ENCODE assay signal across 9 cellular contexts in the genomic region with DNA sequence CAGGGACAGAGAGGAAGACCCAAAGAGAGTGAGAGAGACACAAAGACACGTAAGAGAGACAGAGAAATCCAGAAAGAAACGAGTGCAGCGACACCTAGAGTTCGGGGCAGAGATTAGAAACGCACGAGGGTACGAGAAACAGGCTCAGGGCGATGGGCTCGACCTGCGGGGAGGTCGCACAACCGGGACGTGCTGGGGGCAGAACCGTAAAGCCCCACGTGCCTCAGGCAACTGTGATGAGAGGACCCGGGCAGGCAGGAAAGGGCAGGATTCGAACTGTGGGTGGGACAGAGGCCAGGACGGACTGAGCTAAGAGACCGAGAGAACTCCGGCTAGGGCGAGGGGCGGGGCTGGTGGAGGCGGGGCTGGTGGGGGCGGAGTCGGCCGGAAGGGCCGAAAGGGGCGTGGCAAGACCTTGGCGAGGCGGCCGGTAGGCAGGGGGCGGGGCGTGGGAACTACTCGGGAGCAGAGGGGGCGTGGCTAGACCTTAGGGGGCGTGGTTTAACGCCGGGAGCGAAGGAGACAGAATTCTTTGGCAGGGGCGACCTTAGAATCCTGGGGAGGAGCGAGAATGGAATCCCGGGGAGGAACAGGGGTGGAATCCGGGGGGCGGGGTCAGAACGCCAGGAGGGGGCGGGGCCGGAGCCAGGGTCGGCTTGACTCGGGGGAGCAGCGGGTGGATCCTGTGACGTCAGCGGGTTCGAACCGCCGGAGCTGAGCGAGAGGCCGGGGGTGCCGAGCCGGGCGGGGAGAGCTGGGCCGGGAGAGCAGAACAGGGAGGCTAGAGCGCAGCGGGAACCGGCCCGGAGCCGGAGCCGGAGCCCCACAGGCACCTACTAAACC. TPM values are rescaled to one million over a fixed set of nuclear protein-coding genes. Genes with fewer than 3 reads are reported as not detected.
DNase-seq lines count a peak whose midpoint lies in the region; ATAC-seq, FAIRE-seq and TF ChIP-seq lines count a peak whose summit lies in the region.
"Had no signal": no experiment of that assay in that cellular context is flagged by ENCODE, and none has a peak within 500 bp of the region (broad histone marks: within the 10 kb centered on the region; RNA-seq: fewer than 3 reads in every experiment).

TSS of gene NECTIN2 (plus strand) at position 686 of the 843 bp plus-strand sequence. CDS start 229 bp downstream, outside the sequence.

- TF ChIP-seq RAD21 in HepG2 (CRISPR knock-in tag; IDR thresholded peaks at IDR 0.05), result peak; percentile 30; the same call in 1 of the 2 replicates

- H3K79me2 ChIP-seq in HepG2 (ENCODE audit: insufficient read depth, low read length), result peaks cover 46% of the 10 kb centered on the region

- H3K9ac ChIP-seq in HepG2 (ENCODE audit: insufficient read depth, low read depth, low read length), result peak within 1 kb of the TSS; percentile 100

- H3K27me3 ChIP-seq in Caco-2 (replicated peaks; ENCODE audit: control insufficient read depth, insufficient read depth, low read length) (no peaks in the 10 kb centered on the region), HepG2 (ENCODE audit: control insufficient read depth in 1 of 2, insufficient read depth in 2 of 2, low read length in 2 of 2) (no peaks in the 10 kb centered on the region; a peak in 1 of 5 replicates)

- peak; percentile 56 for ATAC-seq in HG03280 (IDR thresholded peaks at IDR 0.05; ENCODE audit: unreplicated experiment)
- ATAC-seq in HepG2, result peak; percentile 61
- ATAC-seq in GM18519 (IDR thresholded peaks at IDR 0.05; ENCODE audit: low FRiP score, unreplicated experiment), result no peak

- TF ChIP-seq EP300 in HepG2 (IDR thresholded peaks at IDR 0.05; ENCODE audit: low read depth in 2 of 2, low read length in 2 of 2) (no peak), HepG2 (CRISPR knock-in tag; IDR thresholded peaks at IDR 0.05; ENCODE audit: borderline replicate concordance) (no peak)

- POLR2A ChIA-PET in Caco-2 (lab: Charles Lee), result interaction anchor here (0.6 to 1.9 kb wide), 27 partner anchors 11 to 872 kb away, joined by 3 to 30 read pairs (median 5); partner anchors contain the start of genes BCAM, CBLC, TOMM40 and ZNF225
- POLR2A ChIA-PET in HepG2 (lab: Yijun Ruan, JAX), result interaction anchor here (0.6 to 2.0 kb wide), 28 partner anchors 11 to 1044 kb away, joined by 3 to 23 read pairs (median 4); partner anchors contain the start of genes APOC1, BCAM, CLPTM1 and TOMM40

- H3K36me3 Mint-ChIP-seq in Caco-2 (ENCODE audit: insufficient read depth, unreplicated experiment), result peaks cover 42% of the 10 kb centered on the region

- TF ChIP-seq POLR2A in HepG2 (IDR thresholded peaks at IDR 0.05; ENCODE audit: insufficient read depth in 1 of 2, low read depth in 2 of 2, low read length in 2 of 2), result peak; percentile 62 to 87

- in situ Hi-C loops in HepG2 (cut with HindIII; ENCODE audit: extremely low pct_ligation_motif_present, low pct_unique_long_range_greater_than_20kb), result loop anchor here (5.0 to 10.0 kb wide), 2 partner anchors 51 to 159 kb away; no protein-coding TSS in a partner anchor

- peak within 1 kb of the TSS; percentile 95 for H3K4me2 ChIP-seq in HepG2 (ENCODE audit: low read depth, low read length)

- no peaks in the 10 kb centered on the region for H3K9me3 Mint-ChIP-seq in Caco-2 (ENCODE audit: unreplicated experiment)

- H3K9me3 ChIP-seq in Caco-2, result no peaks in the 10 kb centered on the region
- no peaks in the 10 kb centered on the region for H3K9me3 ChIP-seq in HepG2 (ENCODE audit: low read length)

- DNase-seq in Caco-2, result peak; percentile 100
- DNase-seq in NCI-H748 treated with DMSO at 0.1 percent for 48 hours (lab: John Stamatoyannopoulos, UW), result peak; percentile 87
- peak; percentile 67 to 71 for DNase-seq in activated CD4-positive, alpha-beta T cell treated with anti-CD3 and anti-CD28 coated beads, Interleukin-2, amount 50 U/mL, for 4 hours
- peak; percentile 100 for DNase-seq in dermis blood vessel endothelial cell
- peak; percentile 95 for DNase-seq in HepG2 (ENCODE audit: low spot score)
- peak; percentile 91 to 97 for DNase-seq in stimulated activated CD4-positive, alpha-beta T cell treated with anti-CD3 and anti-CD28 coated beads, Interleukin-2, amount 100 ng/mL, for 24 hours

- 0 out of 2 replicates have a peak, but pooled peaks cover 1% of the 10 kb centered on the region for H3K36me3 ChIP-seq in Caco-2 (ENCODE audit: control insufficient read depth, insufficient read depth, low read length)
- peaks cover 0 to 4% of the 10 kb centered on the region in 2 experiments; a peak in 1 of 5 replicates for H3K36me3 ChIP-seq in HepG2 (replicated peaks in 1 of 2; ENCODE audit: control insufficient read depth in 1 of 2, insufficient read depth in 2 of 2, low read length in 2 of 2)

- H2AFZ ChIP-seq in HepG2 (ENCODE audit: low read length), result peak within 1 kb of the TSS; percentile 70

- BruUV-seq in Caco-2 (replicated peaks; lab: Mats Ljungman, UMichigan) (no TSS peak), HepG2 (replicated peaks; lab: Mats Ljungman, UMichigan) (no TSS peak)

- H3K4me3 ChIP-seq in Caco-2 (ENCODE audit: low read depth, low read length), result peak within 1 kb of the TSS; percentile 76
- H3K4me3 ChIP-seq in HepG2 (replicated peaks in 1 of 3; ENCODE audit: insufficient read depth in 1 of 3, low read depth in 2 of 3, low read length in 3 of 3), result peak within 1 kb of the TSS; percentile 76 to 95 (median 84)

- peak; percentile 88 for FAIRE-seq in HepG2 (lab: Jason Lieb, UNC)
- FAIRE-seq: islet of Langerhans had no signal

- WGBS in HepG2 (ENCODE audit: low lambda C conversion rate), result under 1% methylated on average over 45 of the region's 67 CpGs

- CTCF ChIA-PET in Caco-2 (lab: Charles Lee), result interaction anchor here (0.5 to 1.4 kb wide), 29 partner anchors 8 to 275 kb away, joined by 3 to 53 read pairs (median 5); partner anchors contain the start of genes BCAM, CBLC, RELB and TOMM40
- CTCF ChIA-PET in HepG2 (lab: Yijun Ruan, JAX; ENCODE audit: low intra/inter-chr PET ratio, low total read pairs), result interaction anchor here (1.1 to 3.8 kb wide), 7 partner anchors 38 to 156 kb away, joined by 4 to 50 read pairs (median 7); partner anchors contain the start of gene CBLC

- intact Hi-C loops in Caco-2 (cut with micrococcal nuclease; ENCODE audit: unreplicated experiment), result loop anchor here (1.0 to 10.0 kb wide), 6 partner anchors 44 to 151 kb away; partner anchors contain the start of genes CBLC and CEACAM16
- intact Hi-C loops in HepG2 (cut with micrococcal nuclease; ENCODE audit: unreplicated experiment), result loop anchor here (1.0 to 10.0 kb wide), 6 partner anchors 38 to 157 kb away; partner anchors contain the start of genes CLPTM1 and TOMM40

- peak; percentile 73 to 76 for TF ChIP-seq CTCF in Caco-2 (IDR thresholded peaks at IDR 0.05; ENCODE audit: insufficient read depth in 1 of 2, low read depth in 1 of 2, low read length in 1 of 2, severe bottlenecking in 1 of 2, unreplicated experiment in 1 of 2)
- TF ChIP-seq CTCF in HepG2 (CRISPR knock-in tag; IDR thresholded peaks at IDR 0.05), result peak; percentile 94

- H3K4me3 Mint-ChIP-seq in Caco-2 (ENCODE audit: unreplicated experiment), result peak within 1 kb of the TSS; percentile 76

- H3K27me3 Mint-ChIP-seq in Caco-2 (ENCODE audit: insufficient read depth, unreplicated experiment), result no peaks in the 10 kb centered on the region

- H3K27ac Mint-ChIP-seq in Caco-2 (ENCODE audit: unreplicated experiment), result peak within 1 kb of the TSS; percentile 98

- H4K20me1 ChIP-seq in HepG2 (ENCODE audit: insufficient read depth, low read length), result peaks cover 29% of the 10 kb centered on the region

- peak within 1 kb of the TSS; percentile 95 for H3K27ac ChIP-seq in HepG2 (ENCODE audit: extremely low read length, insufficient read depth, low read length)

- H3K4me1 Mint-ChIP-seq in Caco-2 (ENCODE audit: low read depth, unreplicated experiment), result peaks cover 34% of the 10 kb centered on the region

- peaks cover 35% of the 10 kb centered on the region for H3K4me1 ChIP-seq in Caco-2
- H3K4me1 ChIP-seq in HepG2 (ENCODE audit: insufficient read depth, low read length), result peaks cover 48% of the 10 kb centered on the region

TF ChIP-seq in HepG2, 621 proteins besides CTCF, POLR2A, EP300 and RAD21 (continues in another document):
- TF ChIP-seq DR1 (CRISPR knock-in tag; IDR thresholded peaks at IDR 0.05) (no peak), ZNF235 (CRISPR knock-in tag; IDR thresholded peaks at IDR 0.05; ENCODE audit: borderline replicate concordance) (no peak), ZNF33A (CRISPR knock-in tag; IDR thresholded peaks at IDR 0.05; ENCODE audit: borderline replicate concordance) (no peak), ZNF367 (CRISPR knock-in tag; IDR thresholded peaks at IDR 0.05; ENCODE audit: borderline replicate concordance) (no peak), HNF4A (CRISPR knock-in tag; IDR thresholded peaks at IDR 0.05) (no peak)

RNA-seq across cellular contexts. Expression of gene NECTIN2, which starts in this region (rescaled TPM):
- 257 and 258 TPM in 2 replicates for total RNA-seq in Caco-2 (2022)
- total RNA-seq in dermis blood vessel endothelial cell, result 154 and 187 TPM in 2 replicates
- 32.7 and 75.4 TPM in 2 replicates for total RNA-seq in HepG2 (2016; rRNA removed; fragmentation: Illumina TruSeq; extraction: Trizol)
- total RNA-seq in HepG2 (2016; cell fraction: cytosol; rRNA removed; fragmentation: Illumina TruSeq; extraction: Trizol; ENCODE audit: low read depth), result 14.1 and 16.2 TPM in 2 replicates
- total RNA-seq in HepG2 (2016; cell fraction: insoluble cytoplasmic fraction; rRNA removed; fragmentation: Illumina TruSeq; extraction: Trizol), result 26.6 and 79.7 TPM in 2 replicates
- total RNA-seq in HepG2 (2016; cell fraction: membrane; rRNA removed; fragmentation: Illumina TruSeq; extraction: Trizol), result 27.2 and 31.1 TPM in 2 replicates
- 65.4 and 75.4 TPM in 2 replicates for total RNA-seq in HepG2 (2016; cell fraction: nucleus; rRNA removed; fragmentation: Illumina TruSeq; extraction: Trizol)
- 114 and 164 TPM in 2 replicates for polyA plus RNA-seq in HepG2 (2011; rRNA removed)
- 99.1 and 107 TPM in 2 replicates for polyA plus RNA-seq in HepG2 (2011; cell fraction: cytosol; rRNA removed)
- 78.9 and 91.7 TPM in 2 replicates for polyA plus RNA-seq in HepG2 (2011; cell fraction: nucleus; rRNA removed)
- polyA plus RNA-seq in HepG2 (2012), result 75.5 and 159 TPM in 2 replicates
- polyA plus RNA-seq in HepG2 (2016; cell fraction: cytosol; fragmentation: Illumina TruSeq; extraction: Trizol; ENCODE audit: low read depth), result 13.2 and 14.3 TPM in 2 replicates
- 33.0 and 42.6 TPM in 2 replicates for polyA plus RNA-seq in HepG2 (2016; cell fraction: insoluble cytoplasmic fraction; fragmentation: Illumina TruSeq; extraction: Trizol; ENCODE audit: low read depth)
- 24.0 and 26.9 TPM in 2 replicates for polyA plus RNA-seq in HepG2 (2016; cell fraction: membrane; fragmentation: Illumina TruSeq; extraction: Trizol; ENCODE audit: low read depth)
- polyA plus RNA-seq in HepG2 (2016; cell fraction: nucleus; fragmentation: Illumina TruSeq; extraction: Trizol; ENCODE audit: insufficient read depth, low read depth), result 142 TPM in 2 replicates
- polyA minus RNA-seq in HepG2 (2011; rRNA and poly(A)+ RNA removed; ENCODE audit: low replicate concordance), result 35.2 and 152 TPM in 2 replicates
- 59.6 and 69.2 TPM in 2 replicates for polyA minus RNA-seq in HepG2 (2011; cell fraction: cytosol; rRNA and poly(A)+ RNA removed)
- 28.7 and 29.8 TPM in 2 replicates for polyA minus RNA-seq in HepG2 (2011; cell fraction: nucleus; rRNA and poly(A)+ RNA removed)
